In the genomic region with DNA sequence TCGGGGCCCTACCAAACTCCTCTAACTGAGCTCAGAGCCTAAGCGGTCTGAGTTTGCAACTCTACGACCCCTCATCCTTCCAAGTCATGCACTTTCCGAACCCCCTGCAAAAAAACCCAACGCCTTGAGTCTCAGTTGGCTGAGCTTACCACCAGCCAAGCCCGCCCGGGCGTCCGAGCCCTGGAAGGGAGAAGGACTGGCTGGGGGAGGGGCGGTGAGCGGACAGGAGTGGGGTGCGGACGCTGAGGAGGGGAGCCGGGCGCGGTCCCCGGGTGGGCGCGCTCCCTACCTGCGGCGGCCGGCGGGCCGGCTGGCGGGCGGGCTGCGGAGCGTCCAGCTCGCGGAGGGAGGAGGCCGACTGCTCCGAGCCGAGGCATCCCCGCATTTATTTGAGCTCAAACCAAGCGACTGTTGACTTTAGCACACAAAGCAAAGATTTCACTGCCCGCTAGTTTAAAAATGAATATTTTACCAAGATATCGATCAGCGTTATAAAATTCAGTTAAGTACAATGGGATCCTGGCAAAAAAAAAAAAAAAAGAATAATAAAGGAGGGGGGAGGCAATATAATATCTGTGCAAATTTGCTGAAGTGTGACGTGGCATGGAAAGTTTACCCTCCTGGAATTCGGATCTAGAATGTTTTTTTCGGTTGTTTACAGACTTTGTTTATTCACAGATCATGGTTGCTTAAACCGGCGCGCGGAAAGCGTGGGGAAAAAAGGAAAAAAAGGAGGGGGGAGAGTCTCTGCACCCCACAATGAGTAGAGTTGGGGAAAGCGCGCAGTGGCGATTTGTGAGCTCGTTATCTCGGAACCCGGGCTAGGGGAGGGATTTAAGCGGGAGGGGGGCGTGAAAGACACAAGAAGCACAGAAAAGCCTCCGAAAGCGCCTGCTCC, we compare ENCODE assay signal across 1 cellular context.
A peak's percentile ranks its signal among the peaks of the same experiment; 100 is the strongest.
TF ChIP-seq lines count a peak whose summit lies in the region.

No MANE protein-coding gene starts in this region.

TF ChIP-seq in HepG2, 621 proteins besides CTCF, POLR2A, EP300 and RAD21 (continued from another document and continues in another):
- TF ChIP-seq ZSCAN5A (CRISPR knock-in tag; IDR thresholded peaks at IDR 0.05; ENCODE audit: borderline replicate concordance), result peak; percentile 62; the same call in 1 of the 2 replicates
- no peak for TF ChIP-seq ZNF75D (CRISPR knock-in tag; IDR thresholded peaks at IDR 0.05; ENCODE audit: borderline replicate concordance)
- no peak for TF ChIP-seq ZNF891 (CRISPR knock-in tag; IDR thresholded peaks at IDR 0.05)
- TF ChIP-seq STAT5B (CRISPR knock-in tag; IDR thresholded peaks at IDR 0.05), result 0 out of 2 replicates have a peak, but pooled peaks have one; percentile 4
- TF ChIP-seq SOX5 (CRISPR knock-in tag; IDR thresholded peaks at IDR 0.05; ENCODE audit: borderline replicate concordance), result 0 out of 2 replicates have a peak, but pooled peaks have one; percentile 61
- TF ChIP-seq, protein P1, sequence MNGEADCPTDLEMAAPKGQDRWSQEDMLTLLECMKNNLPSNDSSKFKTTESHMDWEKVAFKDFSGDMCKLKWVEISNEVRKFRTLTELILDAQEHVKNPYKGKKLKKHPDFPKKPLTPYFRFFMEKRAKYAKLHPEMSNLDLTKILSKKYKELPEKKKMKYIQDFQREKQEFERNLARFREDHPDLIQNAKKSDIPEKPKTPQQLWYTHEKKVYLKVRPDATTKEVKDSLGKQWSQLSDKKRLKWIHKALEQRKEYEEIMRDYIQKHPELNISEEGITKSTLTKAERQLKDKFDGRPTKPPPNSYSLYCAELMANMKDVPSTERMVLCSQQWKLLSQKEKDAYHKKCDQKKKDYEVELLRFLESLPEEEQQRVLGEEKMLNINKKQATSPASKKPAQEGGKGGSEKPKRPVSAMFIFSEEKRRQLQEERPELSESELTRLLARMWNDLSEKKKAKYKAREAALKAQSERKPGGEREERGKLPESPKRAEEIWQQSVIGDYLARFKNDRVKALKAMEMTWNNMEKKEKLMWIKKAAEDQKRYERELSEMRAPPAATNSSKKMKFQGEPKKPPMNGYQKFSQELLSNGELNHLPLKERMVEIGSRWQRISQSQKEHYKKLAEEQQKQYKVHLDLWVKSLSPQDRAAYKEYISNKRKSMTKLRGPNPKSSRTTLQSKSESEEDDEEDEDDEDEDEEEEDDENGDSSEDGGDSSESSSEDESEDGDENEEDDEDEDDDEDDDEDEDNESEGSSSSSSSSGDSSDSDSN (CRISPR knock-in tag; IDR thresholded peaks at IDR 0.05), result peak; percentile 78; the same call in 1 of the 2 replicates
- no peak; the same call in 1 of the 2 replicates for TF ChIP-seq ARNTL (CRISPR knock-in tag; IDR thresholded peaks at IDR 0.05)
- TF ChIP-seq, protein P2, sequence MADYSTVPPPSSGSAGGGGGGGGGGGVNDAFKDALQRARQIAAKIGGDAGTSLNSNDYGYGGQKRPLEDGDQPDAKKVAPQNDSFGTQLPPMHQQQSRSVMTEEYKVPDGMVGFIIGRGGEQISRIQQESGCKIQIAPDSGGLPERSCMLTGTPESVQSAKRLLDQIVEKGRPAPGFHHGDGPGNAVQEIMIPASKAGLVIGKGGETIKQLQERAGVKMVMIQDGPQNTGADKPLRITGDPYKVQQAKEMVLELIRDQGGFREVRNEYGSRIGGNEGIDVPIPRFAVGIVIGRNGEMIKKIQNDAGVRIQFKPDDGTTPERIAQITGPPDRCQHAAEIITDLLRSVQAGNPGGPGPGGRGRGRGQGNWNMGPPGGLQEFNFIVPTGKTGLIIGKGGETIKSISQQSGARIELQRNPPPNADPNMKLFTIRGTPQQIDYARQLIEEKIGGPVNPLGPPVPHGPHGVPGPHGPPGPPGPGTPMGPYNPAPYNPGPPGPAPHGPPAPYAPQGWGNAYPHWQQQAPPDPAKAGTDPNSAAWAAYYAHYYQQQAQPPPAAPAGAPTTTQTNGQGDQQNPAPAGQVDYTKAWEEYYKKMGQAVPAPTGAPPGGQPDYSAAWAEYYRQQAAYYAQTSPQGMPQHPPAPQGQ (CRISPR knock-in tag; IDR thresholded peaks at IDR 0.05; ENCODE audit: borderline replicate concordance), result no peak
- peak; percentile 84; the same call in 1 of the 2 replicates for TF ChIP-seq ZNF180 (CRISPR knock-in tag; IDR thresholded peaks at IDR 0.05; ENCODE audit: borderline replicate concordance, low read depth)
- 0 out of 2 replicates have a peak, but pooled peaks have one; percentile 5 for TF ChIP-seq ZNF619 (CRISPR knock-in tag; IDR thresholded peaks at IDR 0.05)
- TF ChIP-seq, protein P3, sequence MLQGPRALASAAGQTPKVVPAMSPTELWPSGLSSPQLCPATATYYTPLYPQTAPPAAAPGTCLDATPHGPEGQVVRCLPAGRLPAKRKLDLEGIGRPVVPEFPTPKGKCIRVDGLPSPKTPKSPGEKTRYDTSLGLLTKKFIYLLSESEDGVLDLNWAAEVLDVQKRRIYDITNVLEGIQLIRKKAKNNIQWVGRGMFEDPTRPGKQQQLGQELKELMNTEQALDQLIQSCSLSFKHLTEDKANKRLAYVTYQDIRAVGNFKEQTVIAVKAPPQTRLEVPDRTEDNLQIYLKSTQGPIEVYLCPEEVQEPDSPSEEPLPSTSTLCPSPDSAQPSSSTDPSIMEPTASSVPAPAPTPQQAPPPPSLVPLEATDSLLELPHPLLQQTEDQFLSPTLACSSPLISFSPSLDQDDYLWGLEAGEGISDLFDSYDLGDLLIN (CRISPR knock-in tag; IDR thresholded peaks at IDR 0.05; ENCODE audit: borderline replicate concordance), result no peak
- TF ChIP-seq, protein P4, sequence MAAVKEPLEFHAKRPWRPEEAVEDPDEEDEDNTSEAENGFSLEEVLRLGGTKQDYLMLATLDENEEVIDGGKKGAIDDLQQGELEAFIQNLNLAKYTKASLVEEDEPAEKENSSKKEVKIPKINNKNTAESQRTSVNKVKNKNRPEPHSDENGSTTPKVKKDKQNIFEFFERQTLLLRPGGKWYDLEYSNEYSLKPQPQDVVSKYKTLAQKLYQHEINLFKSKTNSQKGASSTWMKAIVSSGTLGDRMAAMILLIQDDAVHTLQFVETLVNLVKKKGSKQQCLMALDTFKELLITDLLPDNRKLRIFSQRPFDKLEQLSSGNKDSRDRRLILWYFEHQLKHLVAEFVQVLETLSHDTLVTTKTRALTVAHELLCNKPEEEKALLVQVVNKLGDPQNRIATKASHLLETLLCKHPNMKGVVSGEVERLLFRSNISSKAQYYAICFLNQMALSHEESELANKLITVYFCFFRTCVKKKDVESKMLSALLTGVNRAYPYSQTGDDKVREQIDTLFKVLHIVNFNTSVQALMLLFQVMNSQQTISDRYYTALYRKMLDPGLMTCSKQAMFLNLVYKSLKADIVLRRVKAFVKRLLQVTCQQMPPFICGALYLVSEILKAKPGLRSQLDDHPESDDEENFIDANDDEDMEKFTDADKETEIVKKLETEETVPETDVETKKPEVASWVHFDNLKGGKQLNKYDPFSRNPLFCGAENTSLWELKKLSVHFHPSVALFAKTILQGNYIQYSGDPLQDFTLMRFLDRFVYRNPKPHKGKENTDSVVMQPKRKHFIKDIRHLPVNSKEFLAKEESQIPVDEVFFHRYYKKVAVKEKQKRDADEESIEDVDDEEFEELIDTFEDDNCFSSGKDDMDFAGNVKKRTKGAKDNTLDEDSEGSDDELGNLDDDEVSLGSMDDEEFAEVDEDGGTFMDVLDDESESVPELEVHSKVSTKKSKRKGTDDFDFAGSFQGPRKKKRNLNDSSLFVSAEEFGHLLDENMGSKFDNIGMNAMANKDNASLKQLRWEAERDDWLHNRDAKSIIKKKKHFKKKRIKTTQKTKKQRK (IDR thresholded peaks at IDR 0.05; ENCODE audit: low read length), result no peak
- TF ChIP-seq THAP11 (CRISPR knock-in tag; IDR thresholded peaks at IDR 0.05), result no peak
- TF ChIP-seq SRY (CRISPR knock-in tag; IDR thresholded peaks at IDR 0.05), result no peak
- no peak; the same call in 1 of the 2 replicates for TF ChIP-seq HDAC6 (IDR thresholded peaks at IDR 0.05; ENCODE audit: low read depth, low read length)
- TF ChIP-seq RBM22 (optimal IDR thresholded peaks at IDR 0.05; ENCODE audit: low read length), result no peak
- peak; percentile 75 for TF ChIP-seq HNF1A (IDR thresholded peaks at IDR 0.05; ENCODE audit: low read depth)
- TF ChIP-seq HNF1A (CRISPR knock-in tag; IDR thresholded peaks at IDR 0.05; ENCODE audit: borderline replicate concordance), result peak; percentile 39; the same call in 1 of the 2 replicates
- TF ChIP-seq CC2D1A (CRISPR knock-in tag; IDR thresholded peaks at IDR 0.05), result no peak
- no peak for TF ChIP-seq ZNF143 (CRISPR knock-in tag; IDR thresholded peaks at IDR 0.05)
- TF ChIP-seq ZMYM3 (CRISPR knock-in tag; IDR thresholded peaks at IDR 0.05), result no peak
- no peak for TF ChIP-seq ZNF407 (CRISPR knock-in tag; IDR thresholded peaks at IDR 0.05; ENCODE audit: not compliant biosample characterization)
- TF ChIP-seq XRCC5 (optimal IDR thresholded peaks at IDR 0.05; ENCODE audit: low read length), result no peak
- no peak for TF ChIP-seq ZFP36 (IDR thresholded peaks at IDR 0.05; ENCODE audit: borderline replicate concordance, low read depth, low read length, partially characterized antibody)
- no peak for TF ChIP-seq PCBP2 (optimal IDR thresholded peaks at IDR 0.05; ENCODE audit: low read depth, low read length, poor library complexity, severe bottlenecking)
